9 cellular contexts compared by ENCODE assay signal in genomic region chr12:102964872-102965271, GRCh38. TPM values are rescaled to one million over a fixed set of nuclear protein-coding genes. Genes with fewer than 3 reads are reported as not detected.
DNase-seq lines count a peak whose midpoint lies in the region; ATAC-seq and TF ChIP-seq lines count a peak whose summit lies in the region.
"Had no signal": no experiment of that assay in that cellular context is flagged by ENCODE, and none has a peak within 500 bp of the region (broad histone marks: within the 10 kb centered on the region; RNA-seq: fewer than 3 reads in every experiment).

No MANE protein-coding gene starts in this region.

- peak overlapping the region in 1 of 4 donors; percentile 5 for H3K4me3 ChIP-seq in esophagus squamous epithelium

- H3K9me3 Mint-ChIP-seq in activated CD8-positive, alpha-beta T cell treated with anti-CD3 and anti-CD28 coated beads for 36 hours: peaks cover 3% of the 10 kb centered on the region

- H3K36me3 ChIP-seq in esophagus squamous epithelium: no peaks in the 10 kb centered on the region

- peaks cover 0 to 99% (median 23%) of the 10 kb centered on the region in 4 donors for H3K27me3 ChIP-seq in esophagus squamous epithelium

- TF ChIP-seq CTCF in GM10248 (IDR thresholded peaks at IDR 0.05; ENCODE audit: control extremely low read depth, extremely low read depth, low read depth, missing control alignments) (no peak), esophagus squamous epithelium (IDR thresholded peaks at IDR 0.05) (no peak)
- no peak for TF ChIP-seq CTCF in activated CD8-positive, alpha-beta T cell treated with anti-CD3 and anti-CD28 coated beads for 36 hours (IDR thresholded peaks at IDR 0.05)

- H3K4me3 Mint-ChIP-seq in activated CD8-positive, alpha-beta T cell treated with anti-CD3 and anti-CD28 coated beads for 36 hours: peak overlapping the region; percentile 59

- CTCF ChIA-PET in GM10248 (lab: Yijun Ruan, JAX): interaction anchor here (1.4 kb wide), 1 partner anchor 27 kb away, joined by 4 read pairs; no protein-coding TSS in a partner anchor
- CTCF ChIA-PET in activated CD8-positive, alpha-beta T cell treated with anti-CD3 and anti-CD28 coated beads for 36 hours (lab: Charles Lee): interaction anchor here (1.3 to 2.8 kb wide), 2 partner anchors 17 to 584 kb away, joined by 4 to 11 read pairs; no protein-coding TSS in a partner anchor

- POLR2A ChIA-PET in GM10248 (lab: Yijun Ruan, JAX): interaction anchor here (0.6 kb wide), 1 partner anchor 222 kb away, joined by 3 read pairs; no protein-coding TSS in a partner anchor
- POLR2A ChIA-PET in activated CD8-positive, alpha-beta T cell treated with anti-CD3 and anti-CD28 coated beads for 36 hours (lab: Charles Lee): no interaction called here

- peak; percentile 48 for DNase-seq in GM10248 (ENCODE audit: extremely low spot score)
- DNase-seq in activated CD8-positive, alpha-beta T cell treated with anti-CD3 and anti-CD28 coated beads for 36 hours: peak; percentile 52
- peak; percentile 75 for DNase-seq in mucosa of gallbladder (ENCODE audit: low spot score)
- no peak for DNase-seq in esophagus squamous epithelium (lab: John Stamatoyannopoulos, UW)

- no peaks in the 10 kb centered on the region for H3K36me3 Mint-ChIP-seq in activated CD8-positive, alpha-beta T cell treated with anti-CD3 and anti-CD28 coated beads for 36 hours (ENCODE audit: low read depth)

- peaks cover 25% of the 10 kb centered on the region for H3K4me1 Mint-ChIP-seq in activated CD8-positive, alpha-beta T cell treated with anti-CD3 and anti-CD28 coated beads for 36 hours (ENCODE audit: low read depth)

- intact Hi-C loops in activated CD8-positive, alpha-beta T cell treated with anti-CD3 and anti-CD28 coated beads for 36 hours (cut with micrococcal nuclease): no loop called here
- intact Hi-C loops in esophagus squamous epithelium (cut with DNase I): no loop called here

- H3K9me3 ChIP-seq in esophagus squamous epithelium: peaks cover 0 to 11% (median 7%) of the 10 kb centered on the region in 3 donors

- no peak overlapping the region for H3K27ac ChIP-seq in esophagus squamous epithelium

- H3K27ac Mint-ChIP-seq in activated CD8-positive, alpha-beta T cell treated with anti-CD3 and anti-CD28 coated beads for 36 hours: no peak overlapping the region

- ATAC-seq in HG02885 (IDR thresholded peaks at IDR 0.05; ENCODE audit: poor library complexity, unreplicated experiment) (peak; percentile 67), HG02970 (IDR thresholded peaks at IDR 0.05; ENCODE audit: low FRiP score, unreplicated experiment) (no peak), HG03457 (IDR thresholded peaks at IDR 0.05; ENCODE audit: unreplicated experiment) (no peak), GM21390 (IDR thresholded peaks at IDR 0.05; ENCODE audit: unreplicated experiment) (no peak)
- peak; percentile 60 for ATAC-seq in activated CD8-positive, alpha-beta T cell treated with anti-CD3 and anti-CD28 coated beads for 36 hours

- TF ChIP-seq POLR2A in esophagus squamous epithelium (IDR thresholded peaks at IDR 0.05): no peak

- WGBS in esophagus squamous epithelium, 2 donors: 3 to 5% methylated on average over 21 of the region's 21 CpGs

- peaks cover 0 to 15% (median 0%) of the 10 kb centered on the region in 3 donors for H3K4me1 ChIP-seq in esophagus squamous epithelium

- H3K27me3 Mint-ChIP-seq in activated CD8-positive, alpha-beta T cell treated with anti-CD3 and anti-CD28 coated beads for 36 hours: peaks cover 79% of the 10 kb centered on the region

RNA-seq across cellular contexts. Expression of gene ASCL1, which starts 7.4 kb away (rescaled TPM):
- total RNA-seq in activated CD8-positive, alpha-beta T cell treated with anti-CD3 and anti-CD28 coated beads for 36 hours: not detected
- total RNA-seq in mucosa of gallbladder (not detected), esophagus squamous epithelium (not detected)
- total RNA-seq: fibroblast of lung had no signal

RNA-seq across cellular contexts. Expression of gene PAH, which starts 47.8 kb away (rescaled TPM):
- not detected for total RNA-seq in activated CD8-positive, alpha-beta T cell treated with anti-CD3 and anti-CD28 coated beads for 36 hours
- total RNA-seq in mucosa of gallbladder (958 TPM), esophagus squamous epithelium (not detected)
- total RNA-seq: fibroblast of lung had no signal

Comparison
In these comparisons a context has a peak if more than half of its experiments do, and no peak if none do; other contexts are left out.
1. ATAC-seq: peak in HG02885 (single experiment) and activated CD8-positive, alpha-beta T cell treated with anti-CD3 and anti-CD28 coated beads for 36 hours (single experiment); none in HG02970 (single experiment), HG03457 (single experiment) and GM21390 (single experiment).
2. RNA of gene PAH, which starts 47.8 kb away (total RNA-seq): 958 TPM in mucosa of gallbladder (single experiment); not detected in activated CD8-positive, alpha-beta T cell treated with anti-CD3 and anti-CD28 coated beads for 36 hours and not detected in esophagus squamous epithelium; every median in the first group is over 100 times any median in the second.